ENCODE assay signal across 1 cellular context in genomic region chr4:52712991-52713275, GRCh38.
TF ChIP-seq lines count a peak whose summit lies in the region.

No MANE protein-coding gene starts in this region.

TF ChIP-seq in endothelial cell of umbilical vein, 7 proteins besides CTCF, POLR2A, EP300 and RAD21 (continued from another document):
- TF ChIP-seq MAX (IDR thresholded peaks at IDR 0.05; ENCODE audit: insufficient read depth, insufficient read length) = peak; percentile 77
TF ChIP-seq in endothelial cell of umbilical vein: peak in this region for 2.
